21 cellular contexts compared by ENCODE assay signal in genomic region chr7:794671-795329, GRCh38.
"Had no signal": no experiment of that assay in that cellular context is flagged by ENCODE, and none has a peak within 500 bp of the region (broad histone marks: within the 10 kb centered on the region; RNA-seq: fewer than 3 reads in every experiment).

No MANE protein-coding gene starts in this region.

- H3K27ac ChIP-seq: coronary artery, ovary, suprapubic skin had no signal

- H3K9me3 ChIP-seq: heart right ventricle, ovary, suprapubic skin had no signal

- H3K27me3 ChIP-seq: heart right ventricle, ovary, suprapubic skin had no signal

- H3K4me3 ChIP-seq: coronary artery, heart right ventricle, ovary, suprapubic skin had no signal

- DNase-seq: activated B cell treated with CpG ODN at 0.5 μM for 24 hours; activated CD4-positive, alpha-beta T cell treated with anti-CD3 and anti-CD28 coated beads for 48 hours; activated CD8-positive, alpha-beta T cell treated with anti-CD3 and anti-CD28 coated beads for 36 hours; activated naive CD4-positive, alpha-beta T cell treated with anti-CD3 and anti-CD28 coated beads for 36 hours; activated naive CD8-positive, alpha-beta T cell treated with anti-CD3 and anti-CD28 coated beads, Interleukin-2, amount 50 U/mL, for 24 hours; activated T-cell treated with anti-CD3 and anti-CD28 coated beads, Interleukin-2, amount 50 U/mL, for 24 hours; anterior cingulate cortex; central memory CD4-positive, alpha-beta T cell; erythroblast; heart right ventricle; mammary epithelial cell; midbrain; naive B cell; stimulated activated CD4-positive, alpha-beta T cell treated with anti-CD3 and anti-CD28 coated beads, Interleukin-1b, Interleukin-23, amount 100 ng/mL, for 48 hours; stimulated activated CD8-positive, alpha-beta memory T cell treated with anti-CD3 and anti-CD28 coated beads, Interleukin-4, amount 100 ng/mL, for 48 hours; stimulated activated naive CD4-positive, alpha-beta T cell treated with Interleukin-2 at 50 U/mL for 16 hours; T-cell; trophoblast cell had no signal

- H3K36me3 ChIP-seq: ovary, suprapubic skin had no signal
